ENCODE assay signal across 1 cellular context in the genomic region with DNA sequence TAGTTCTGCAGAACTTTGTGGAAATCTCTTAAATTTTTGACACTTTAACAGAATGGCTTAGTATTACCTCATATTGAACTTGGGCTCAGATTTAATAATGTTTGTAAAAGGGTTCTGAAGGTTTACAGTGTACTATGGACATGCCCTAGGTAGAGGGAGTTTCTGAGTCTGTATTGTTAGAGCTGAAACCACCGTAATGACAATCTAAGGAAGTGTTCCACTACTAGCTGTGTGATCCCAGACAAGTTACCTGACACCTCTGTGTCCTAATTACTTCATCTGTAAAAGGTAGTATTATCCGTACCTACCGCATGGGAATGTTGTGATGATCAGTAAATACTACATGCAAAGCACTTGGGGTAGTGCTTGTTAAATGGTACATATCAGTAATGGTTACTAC.
TF ChIP-seq lines count a peak whose summit lies in the region.

No MANE protein-coding gene starts in this region.

TF ChIP-seq in HepG2, 621 proteins besides CTCF, POLR2A, EP300 and RAD21:
- TF ChIP-seq, protein P1, sequence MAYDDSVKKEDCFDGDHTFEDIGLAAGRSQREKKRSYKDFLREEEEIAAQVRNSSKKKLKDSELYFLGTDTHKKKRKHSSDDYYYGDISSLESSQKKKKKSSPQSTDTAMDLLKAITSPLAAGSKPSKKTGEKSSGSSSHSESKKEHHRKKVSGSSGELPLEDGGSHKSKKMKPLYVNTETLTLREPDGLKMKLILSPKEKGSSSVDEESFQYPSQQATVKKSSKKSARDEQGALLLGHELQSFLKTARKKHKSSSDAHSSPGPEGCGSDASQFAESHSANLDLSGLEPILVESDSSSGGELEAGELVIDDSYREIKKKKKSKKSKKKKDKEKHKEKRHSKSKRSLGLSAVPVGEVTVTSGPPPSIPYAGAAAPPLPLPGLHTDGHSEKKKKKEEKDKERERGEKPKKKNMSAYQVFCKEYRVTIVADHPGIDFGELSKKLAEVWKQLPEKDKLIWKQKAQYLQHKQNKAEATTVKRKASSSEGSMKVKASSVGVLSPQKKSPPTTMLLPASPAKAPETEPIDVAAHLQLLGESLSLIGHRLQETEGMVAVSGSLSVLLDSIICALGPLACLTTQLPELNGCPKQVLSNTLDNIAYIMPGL (CRISPR knock-in tag; IDR thresholded peaks at IDR 0.05; ENCODE audit: borderline replicate concordance in 1 of 2, low read depth in 1 of 2) = no peak
